Comparison of ENCODE assay signal across 9 cellular contexts in the genomic region with DNA sequence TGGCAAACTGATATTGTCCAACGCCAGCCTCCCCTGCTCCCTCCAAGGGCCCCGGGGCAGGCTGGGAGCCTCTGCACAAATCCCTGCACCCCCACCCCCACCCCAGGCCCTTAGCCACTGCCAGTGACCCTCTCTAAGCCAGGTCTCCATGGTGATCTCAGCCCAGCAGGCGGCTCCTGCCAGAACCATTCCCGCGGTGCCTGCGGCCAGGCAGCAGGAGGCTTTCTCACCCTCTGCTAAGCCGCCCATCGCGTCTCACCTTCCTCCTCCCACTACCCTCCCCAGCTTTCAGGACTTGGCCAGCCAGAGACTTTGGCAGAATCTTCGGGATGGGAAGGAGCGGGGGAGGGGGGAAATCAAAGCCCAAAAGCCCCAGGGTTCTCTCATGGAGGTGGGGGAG. TPM values are rescaled to one million over a fixed set of nuclear protein-coding genes. Genes with fewer than 3 reads are reported as not detected.
DNase-seq lines count a peak whose midpoint lies in the region; ATAC-seq and TF ChIP-seq lines count a peak whose summit lies in the region.
"Had no signal": no experiment of that assay in that cellular context is flagged by ENCODE, and none has a peak within 500 bp of the region (broad histone marks: within the 10 kb centered on the region; RNA-seq: fewer than 3 reads in every experiment).

No MANE protein-coding gene starts in this region.

- H3K36me3 ChIP-seq in BE2C = no peaks in the 10 kb centered on the region

- peaks cover 49% of the 10 kb centered on the region for H3K36me3 Mint-ChIP-seq in nephron progenitor cell (ENCODE audit: low read depth)
- H3K36me3 Mint-ChIP-seq in activated naive CD4-positive, alpha-beta T cell treated with anti-CD3 and anti-CD28 coated beads for 36 hours (ENCODE audit: low read depth) = no peaks in the 10 kb centered on the region

- H3K4me3 Mint-ChIP-seq in nephron progenitor cell = peak overlapping the region; percentile 57
- H3K4me3 Mint-ChIP-seq in activated naive CD4-positive, alpha-beta T cell treated with anti-CD3 and anti-CD28 coated beads for 36 hours = no peak overlapping the region
- H3K4me3 Mint-ChIP-seq: T-helper 1 cell treated with Interleukin-12 subunit alpha and Interleukin-12 subunit beta and Interleukin-4 antibody, amounts not matched to agents 30 μg/mL and 1 μg/mL, for 36 hours had no signal

- peaks cover 18% of the 10 kb centered on the region for H3K4me1 ChIP-seq in BE2C

- H3K4me1 Mint-ChIP-seq in nephron progenitor cell = peaks cover 84% of the 10 kb centered on the region
- H3K4me1 Mint-ChIP-seq in activated naive CD4-positive, alpha-beta T cell treated with anti-CD3 and anti-CD28 coated beads for 36 hours (ENCODE audit: low read depth) = peaks cover 19% of the 10 kb centered on the region

- no peaks in the 10 kb centered on the region for H3K27me3 ChIP-seq in BE2C

- H3K9me3 Mint-ChIP-seq in nephron progenitor cell = no peaks in the 10 kb centered on the region
- H3K9me3 Mint-ChIP-seq in activated naive CD4-positive, alpha-beta T cell treated with anti-CD3 and anti-CD28 coated beads for 36 hours = no peaks in the 10 kb centered on the region
- H3K9me3 Mint-ChIP-seq: T-helper 1 cell treated with Interleukin-12 subunit alpha and Interleukin-12 subunit beta and Interleukin-4 antibody, amounts not matched to agents 30 μg/mL and 1 μg/mL, for 36 hours had no signal

- intact Hi-C loops in activated naive CD4-positive, alpha-beta T cell treated with anti-CD3 and anti-CD28 coated beads for 36 hours (cut with micrococcal nuclease) = no loop called here

- no peaks in the 10 kb centered on the region for H3K9me3 ChIP-seq in BE2C

- DNase-seq in BE2C (peak; percentile 83), NCI-H446 treated with DMSO at 0.1 percent for 48 hours (lab: John Stamatoyannopoulos, UW) (peak; percentile 79), nephron progenitor cell (peak; percentile 51), NCI-H345 treated with DMSO at 0.1 percent for 48 hours (lab: John Stamatoyannopoulos, UW; ENCODE audit: unreplicated experiment) (no peak)
- DNase-seq in activated naive CD4-positive, alpha-beta T cell treated with anti-CD3 and anti-CD28 coated beads for 36 hours = no peak
- no peak for DNase-seq in stimulated activated CD4-positive, alpha-beta T cell treated with anti-CD3 and anti-CD28 coated beads, Interleukin-4, amount 100 ng/mL, for 1 hour

- TF ChIP-seq CTCF in BE2C (IDR thresholded peaks at IDR 0.05; ENCODE audit: low read depth, low read length) (no peak), nephron progenitor cell (IDR thresholded peaks at IDR 0.05) (no peak)

- CTCF ChIA-PET in activated naive CD4-positive, alpha-beta T cell treated with anti-CD3 and anti-CD28 coated beads for 36 hours (lab: Charles Lee) = no interaction called here

- peaks cover 14% of the 10 kb centered on the region for H3K27me3 Mint-ChIP-seq in nephron progenitor cell (ENCODE audit: low read depth, poor library complexity)
- no peaks in the 10 kb centered on the region for H3K27me3 Mint-ChIP-seq in activated naive CD4-positive, alpha-beta T cell treated with anti-CD3 and anti-CD28 coated beads for 36 hours (ENCODE audit: low read depth)

- ATAC-seq in esophagus mucosa = peak; percentile 24
- ATAC-seq in GM21447 (IDR thresholded peaks at IDR 0.05; ENCODE audit: unreplicated experiment) = no peak

- no peak overlapping the region for H3K4me3 ChIP-seq in BE2C (ENCODE audit: low read depth, low read length)

- peak overlapping the region; percentile 88 for H3K27ac Mint-ChIP-seq in nephron progenitor cell
- no peak overlapping the region for H3K27ac Mint-ChIP-seq in activated naive CD4-positive, alpha-beta T cell treated with anti-CD3 and anti-CD28 coated beads for 36 hours
- H3K27ac Mint-ChIP-seq: T-helper 1 cell treated with Interleukin-12 subunit alpha and Interleukin-12 subunit beta and Interleukin-4 antibody, amounts not matched to agents 30 μg/mL and 1 μg/mL, for 36 hours had no signal

RNA-seq across cellular contexts. Expression of a gene that starts 46.8 kb away (rescaled TPM):
- polyA plus RNA-seq in BE2C (2012; ENCODE audit: insufficient read depth, insufficient read length, low read depth) = 23.6 TPM
- 169 TPM for total RNA-seq in esophagus mucosa
- 100 to 1,000 TPM; 105 to 106 TPM for total RNA-seq in activated naive CD4-positive, alpha-beta T cell treated with anti-CD3 and anti-CD28 coated beads for 36 hours

Comparison
In these comparisons a context has a peak if more than half of its experiments do, and no peak if none do; other contexts are left out.
1. DNase-seq: peak in BE2C (single experiment), NCI-H446 treated with DMSO at 0.1 percent for 48 hours (single experiment) and nephron progenitor cell (single experiment); none in activated naive CD4-positive, alpha-beta T cell treated with anti-CD3 and anti-CD28 coated beads for 36 hours (single experiment), stimulated activated CD4-positive, alpha-beta T cell treated with anti-CD3 and anti-CD28 coated beads, Interleukin-4, amount 100 ng/mL, for 1 hour (single experiment) and NCI-H345 treated with DMSO at 0.1 percent for 48 hours (single experiment).